26 cellular contexts compared by ENCODE assay signal in genomic region chr6:148814869-148815268, GRCh38.
"Had no signal": no experiment of that assay in that cellular context is flagged by ENCODE, and none has a peak within 500 bp of the region (broad histone marks: within the 10 kb centered on the region; RNA-seq: fewer than 3 reads in every experiment).

No MANE protein-coding gene starts in this region.

- H3K27me3 Mint-ChIP-seq: dendritic cell treated with granulocyte-macrophage colony-stimulating factor and Interleukin-4, amounts not matched to agents 40 ng/mL and 50 ng/mL, for 4 days; effector memory CD8-positive, alpha-beta T cell; naive B cell had no signal

- H3K27ac Mint-ChIP-seq: dendritic cell treated with granulocyte-macrophage colony-stimulating factor and Interleukin-4, amounts not matched to agents 40 ng/mL and 50 ng/mL, for 4 days; effector memory CD8-positive, alpha-beta T cell; mesothelial cell of epicardium; naive B cell; naive thymus-derived CD8-positive, alpha-beta T cell had no signal

- H3K4me3 Mint-ChIP-seq: dendritic cell treated with granulocyte-macrophage colony-stimulating factor and Interleukin-4, amounts not matched to agents 40 ng/mL and 50 ng/mL, for 4 days; effector memory CD8-positive, alpha-beta T cell; mesothelial cell of epicardium; naive B cell; naive thymus-derived CD8-positive, alpha-beta T cell had no signal

- DNase-seq: colonic mucosa; cortex of kidney; effector CD8-positive, alpha-beta T cell; effector memory CD8-positive, alpha-beta T cell; erythroblast; esophagus squamous epithelium; foreskin melanocyte; gastrocnemius medialis; glutamatergic neuron; head of caudate nucleus; heart right ventricle; hippocampal formation; left cardiac atrium; left lung; left ventricle myocardium superior; lower lobe of right lung; mucosa of descending colon; naive B cell; naive thymus-derived CD8-positive, alpha-beta T cell had no signal

- ATAC-seq: effector memory CD8-positive, alpha-beta T cell; esophagus mucosa; gastrocnemius medialis; heart right ventricle; left cardiac atrium; left lung; left ventricle myocardium superior; lower lobe of right lung; mucosa of descending colon; naive thymus-derived CD8-positive, alpha-beta T cell had no signal

- FAIRE-seq: endothelial cell of umbilical vein, islet of Langerhans, keratinocyte had no signal

- H3K27me3 ChIP-seq: colonic mucosa, esophagus squamous epithelium, gastrocnemius medialis, heart right ventricle, left lung had no signal

- H3K9me3 ChIP-seq: colonic mucosa, gastrocnemius medialis, lower lobe of right lung, mucosa of descending colon had no signal

- H3K4me1 ChIP-seq: colonic mucosa, gastrocnemius medialis, heart right ventricle, left lung, lower lobe of right lung had no signal

- H3K4me3 ChIP-seq: colonic mucosa, esophagus squamous epithelium, gastrocnemius medialis, heart right ventricle, left lung, lower lobe of right lung, mucosa of descending colon had no signal

- H3K36me3 ChIP-seq: colonic mucosa, esophagus squamous epithelium, gastrocnemius medialis, heart right ventricle, left lung, lower lobe of right lung had no signal

- H3K27ac ChIP-seq: colonic mucosa, epithelial cell of prostate, esophagus squamous epithelium, gastrocnemius medialis, heart right ventricle, left lung, lower lobe of right lung had no signal
